ENCODE assay signal across 37 cellular contexts in the genomic region with DNA sequence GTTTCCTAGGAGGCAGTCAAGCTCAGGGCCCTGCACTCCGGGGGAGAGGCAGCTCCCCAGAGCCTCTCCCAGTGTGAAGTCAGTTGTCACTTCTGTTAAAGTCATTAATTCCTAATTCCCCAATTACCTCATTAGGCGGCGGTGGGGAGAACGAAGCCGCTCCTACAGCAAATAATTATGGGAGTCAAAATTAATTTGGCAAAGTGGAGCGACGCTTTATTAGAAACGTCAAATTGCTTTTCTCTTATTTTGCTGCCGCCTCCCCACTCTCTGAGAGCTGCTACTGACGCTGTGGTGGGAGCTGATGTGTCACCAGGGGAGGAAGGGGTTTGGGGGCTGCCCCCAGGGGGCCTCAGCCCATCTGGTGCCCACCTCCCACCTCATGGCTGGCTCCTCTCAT. TPM values are rescaled to one million over a fixed set of nuclear protein-coding genes. Genes with fewer than 3 reads are reported as not detected.
"Had no signal": no experiment of that assay in that cellular context is flagged by ENCODE, and none has a peak within 500 bp of the region (broad histone marks: within the 10 kb centered on the region; RNA-seq: fewer than 3 reads in every experiment).

No MANE protein-coding gene starts in this region.

- H3K4me3 Mint-ChIP-seq: T-cell had no signal

- H3K27ac ChIP-seq: PC-9, RWPE1, SJCRH30, SK-N-MC had no signal

- DNase-seq: Kasumi-1, MG63, NCI-H1048, NCI-H1092 treated with DMSO at 0.1 percent for 48 hours, NCI-H1105 treated with DMSO at 0.1 percent for 48 hours, NCI-H1417, NCI-H1436, NCI-H146, NCI-H1694, NCI-H187, NCI-H1930, NCI-H2029 treated with DMSO at 0.1 percent for 48 hours, NCI-H2081 treated with DMSO at 0.1 percent for 48 hours, NCI-H2107, NCI-H2171, NCI-H226, NCI-H446 treated with DMSO at 0.1 percent for 48 hours, NCI-H510A, NCI-H524, NCI-H526, NCI-H69, NCI-H748 treated with DMSO at 0.1 percent for 48 hours, NCI-H82, PC-9, SHP77, SIG-M5, SJCRH30, T-cell had no signal

- ATAC-seq: Panc1, Right ventricle myocardium inferior, SK-N-SH treated with all-trans-retinoic acid at 6 μM for 48 hours, T-cell had no signal

- H3K4me1 ChIP-seq: SJCRH30 had no signal

- H3K4me2 ChIP-seq: PC-9 had no signal

- H3K27me3 ChIP-seq: MG63, SJCRH30 had no signal

- H3K36me3 ChIP-seq: MG63, SJCRH30 had no signal

- H3K27ac Mint-ChIP-seq: T-cell had no signal

- H3K9me3 ChIP-seq: MG63, SJCRH30 had no signal

- H3K9me3 Mint-ChIP-seq: T-cell had no signal

- H3K36me3 Mint-ChIP-seq: T-cell had no signal

- H3K4me3 ChIP-seq: MG63, PC-9, SJCRH30, SK-N-MC had no signal

RNA-seq across cellular contexts. Expression of gene SLC22A12, which starts 41.6 kb away (rescaled TPM):
- total RNA-seq: M059J, OCI-LY7, PC-9, Right ventricle myocardium inferior, RPMI7951, SJCRH30, SK-MEL-5, T-cell had no signal
